ENCODE assay signal across 8 cellular contexts in genomic region chr17:30600830-30601494, GRCh38.
DNase-seq lines count a peak whose midpoint lies in the region; ATAC-seq and TF ChIP-seq lines count a peak whose summit lies in the region.

No MANE protein-coding gene starts in this region.

- intact Hi-C loops in CD4-positive, alpha-beta T cell (cut with DNase I, micrococcal nuclease), result loop anchor here in 1 of 2 experiments (1.0 kb wide), 1 partner anchor 13 kb away; no protein-coding TSS in a partner anchor

- no peak for TF ChIP-seq CTCF in CD4-positive, alpha-beta T cell (IDR thresholded peaks at IDR 0.05)
- TF ChIP-seq CTCF in fibroblast of pulmonary artery (IDR thresholded peaks at IDR 0.05; ENCODE audit: low read length, missing control alignments) (no peak), nephron (IDR thresholded peaks at IDR 0.05; ENCODE audit: unreplicated experiment in 3 of 3) (no peak)

- peak overlapping the region; percentile 97 for H3K4me3 Mint-ChIP-seq in CD4-positive, alpha-beta T cell
- peak overlapping the region; percentile 94 for H3K4me3 Mint-ChIP-seq in activated T-cell treated with anti-CD3 and anti-CD28 coated beads, Interleukin-2, amount 50 U/mL, for 24 hours
- H3K4me3 Mint-ChIP-seq in nephron, result peak overlapping the region; percentile 98 to 100 (median 100)

- H3K27ac ChIP-seq in CD4-positive, alpha-beta T cell (ENCODE audit: low read depth, low read length), result no peak overlapping the region

- CTCF ChIA-PET in CD4-positive, alpha-beta T cell (lab: Charles Lee), result interaction anchor here (1.1 kb wide), 1 partner anchor 496 kb away, joined by 4 read pairs; no protein-coding TSS in a partner anchor

- POLR2A ChIA-PET in CD4-positive, alpha-beta T cell (lab: Charles Lee), result no interaction called here

- no peak for ATAC-seq in CD4-positive, alpha-beta T cell (ENCODE audit: poor library complexity)
- peak; percentile 1 for ATAC-seq in GM21381 (IDR thresholded peaks at IDR 0.05; ENCODE audit: unreplicated experiment)

- H3K27me3 Mint-ChIP-seq in CD4-positive, alpha-beta T cell, result no peaks in the 10 kb centered on the region
- peaks cover 2% of the 10 kb centered on the region for H3K27me3 Mint-ChIP-seq in activated T-cell treated with anti-CD3 and anti-CD28 coated beads, Interleukin-2, amount 50 U/mL, for 24 hours
- no peaks in the 10 kb centered on the region for H3K27me3 Mint-ChIP-seq in nephron (ENCODE audit: low read depth)

- peak overlapping the region; percentile 86 for H3K4me3 ChIP-seq in fibroblast of pulmonary artery (replicated peaks; ENCODE audit: low read depth, low read length)

- peak in 5 of 10 experiments; percentile 1 to 11 (median 5) for DNase-seq in CD4-positive, alpha-beta T cell
- peak; percentile 25 for DNase-seq in LoVo (ENCODE audit: low spot score)
- DNase-seq in activated T-cell treated with anti-CD3 and anti-CD28 coated beads, Interleukin-2, amount 50 U/mL, for 24 hours, result peak; percentile 54
- DNase-seq in fibroblast of pulmonary artery (ENCODE audit: low read depth), result peak; percentile 13
- no peak for DNase-seq in activated CD4-positive, CD25-positive, alpha-beta regulatory T cell (lab: John Stamatoyannopoulos, UW)
- DNase-seq in HuH-7.5 (ENCODE audit: low spot score), result no peak

- no peaks in the 10 kb centered on the region for H3K27me3 ChIP-seq in CD4-positive, alpha-beta T cell (ENCODE audit: control insufficient read depth, insufficient read depth, low read length)

- H3K27ac Mint-ChIP-seq in CD4-positive, alpha-beta T cell, result peak overlapping the region; percentile 79
- H3K27ac Mint-ChIP-seq in activated T-cell treated with anti-CD3 and anti-CD28 coated beads, Interleukin-2, amount 50 U/mL, for 24 hours, result peak overlapping the region; percentile 88
- peak overlapping the region; percentile 97 to 99 (median 99) for H3K27ac Mint-ChIP-seq in nephron

- H3K4me1 Mint-ChIP-seq in CD4-positive, alpha-beta T cell (ENCODE audit: low read depth), result peaks cover 28% of the 10 kb centered on the region
- H3K4me1 Mint-ChIP-seq in activated T-cell treated with anti-CD3 and anti-CD28 coated beads, Interleukin-2, amount 50 U/mL, for 24 hours (ENCODE audit: low read depth), result peaks cover 23% of the 10 kb centered on the region
- peaks cover 25% of the 10 kb centered on the region for H3K4me1 Mint-ChIP-seq in nephron

- peaks cover 4% of the 10 kb centered on the region for H3K36me3 Mint-ChIP-seq in CD4-positive, alpha-beta T cell (ENCODE audit: low read depth)
- H3K36me3 Mint-ChIP-seq in activated T-cell treated with anti-CD3 and anti-CD28 coated beads, Interleukin-2, amount 50 U/mL, for 24 hours (ENCODE audit: low read depth), result peaks cover 6% of the 10 kb centered on the region
- no peaks in the 10 kb centered on the region for H3K36me3 Mint-ChIP-seq in nephron (ENCODE audit: low read depth)

- H3K9me3 ChIP-seq in CD4-positive, alpha-beta T cell (ENCODE audit: control insufficient read depth, low read length), result no peaks in the 10 kb centered on the region

- no peaks in the 10 kb centered on the region for H3K9me3 Mint-ChIP-seq in CD4-positive, alpha-beta T cell
- no peaks in the 10 kb centered on the region for H3K9me3 Mint-ChIP-seq in activated T-cell treated with anti-CD3 and anti-CD28 coated beads, Interleukin-2, amount 50 U/mL, for 24 hours
- peaks cover 4% of the 10 kb centered on the region for H3K9me3 Mint-ChIP-seq in nephron

Comparison
In these comparisons a context has a peak if more than half of its experiments do, and no peak if none do; other contexts are left out.
1. DNase-seq: peak in LoVo (single experiment), activated T-cell treated with anti-CD3 and anti-CD28 coated beads, Interleukin-2, amount 50 U/mL, for 24 hours (single experiment) and fibroblast of pulmonary artery (single experiment); none in activated CD4-positive, CD25-positive, alpha-beta regulatory T cell (0 of 4) and HuH-7.5 (single experiment).
2. Peak in every context shown above with its lines, with median percentiles within 50 percentile points of each other: H3K27ac Mint-ChIP-seq and H3K4me3 Mint-ChIP-seq.